ENCODE assay signal across 16 cellular contexts in genomic region chr1:167666416-167666815, GRCh38. TPM values are rescaled to one million over a fixed set of nuclear protein-coding genes. Genes with fewer than 3 reads are reported as not detected.
DNase-seq lines count a peak whose midpoint lies in the region; ATAC-seq, FAIRE-seq and TF ChIP-seq lines count a peak whose summit lies in the region.
"Had no signal": no experiment of that assay in that cellular context is flagged by ENCODE, and none has a peak within 500 bp of the region (broad histone marks: within the 10 kb centered on the region; RNA-seq: fewer than 3 reads in every experiment).

No MANE protein-coding gene starts in this region.

- H3K36me3 Mint-ChIP-seq in stimulated activated naive CD8-positive, alpha-beta T cell treated with anti-CD3 and anti-CD28 coated beads, Interleukin-15, Interleukin-2, amounts not matched to agents 100 ng/mL and 50 ng/mL, for 24 hours (ENCODE audit: low read depth), result peaks cover 37% of the 10 kb centered on the region

- H3K4me1 ChIP-seq in adipocyte (ENCODE audit: control insufficient read depth, insufficient read depth, low read length) (peaks cover 28% of the 10 kb centered on the region), tibial artery (peaks cover 6 to 38% (median 30%) of the 10 kb centered on the region in 4 donors)
- H3K4me1 ChIP-seq: body of pancreas had no signal

- no peak overlapping the region for H3K27ac ChIP-seq in tibial artery
- H3K27ac ChIP-seq: body of pancreas, C4-2B had no signal

- no peak overlapping the region for H3K4me3 Mint-ChIP-seq in stimulated activated naive CD8-positive, alpha-beta T cell treated with anti-CD3 and anti-CD28 coated beads, Interleukin-15, Interleukin-2, amounts not matched to agents 100 ng/mL and 50 ng/mL, for 24 hours
- no peak overlapping the region for H3K4me3 Mint-ChIP-seq in stimulated activated naive CD8-positive, alpha-beta T cell treated with anti-CD3 and anti-CD28 coated beads, Interleukin-15, amount 100 ng/mL, for 72 hours

- H3K27me3 ChIP-seq in adipocyte (replicated peaks; ENCODE audit: control insufficient read depth, insufficient read depth, low read length), result no peaks in the 10 kb centered on the region
- no peaks in the 10 kb centered on the region for H3K27me3 ChIP-seq in tibial artery
- H3K27me3 ChIP-seq: body of pancreas, stomach had no signal

- no peaks in the 10 kb centered on the region for H3K9me3 Mint-ChIP-seq in stimulated activated naive CD8-positive, alpha-beta T cell treated with anti-CD3 and anti-CD28 coated beads, Interleukin-15, Interleukin-2, amounts not matched to agents 100 ng/mL and 50 ng/mL, for 24 hours
- H3K9me3 Mint-ChIP-seq in stimulated activated naive CD8-positive, alpha-beta T cell treated with anti-CD3 and anti-CD28 coated beads, Interleukin-15, amount 100 ng/mL, for 72 hours, result no peaks in the 10 kb centered on the region

- no peaks in the 10 kb centered on the region for H3K9me3 ChIP-seq in adipocyte (ENCODE audit: control insufficient read depth, low read length)
- H3K9me3 ChIP-seq in tibial artery, result no peaks in the 10 kb centered on the region
- H3K9me3 ChIP-seq: body of pancreas, stomach had no signal

- H3K36me3 ChIP-seq in adipocyte (ENCODE audit: control insufficient read depth, insufficient read depth, low read length, severe bottlenecking) (no peaks in the 10 kb centered on the region), tibial artery (no peaks in the 10 kb centered on the region)

- H3K27me3 Mint-ChIP-seq in stimulated activated naive CD8-positive, alpha-beta T cell treated with anti-CD3 and anti-CD28 coated beads, Interleukin-15, Interleukin-2, amounts not matched to agents 100 ng/mL and 50 ng/mL, for 24 hours, result no peaks in the 10 kb centered on the region
- no peaks in the 10 kb centered on the region for H3K27me3 Mint-ChIP-seq in stimulated activated naive CD8-positive, alpha-beta T cell treated with anti-CD3 and anti-CD28 coated beads, Interleukin-15, amount 100 ng/mL, for 72 hours

- H3K9ac ChIP-seq in adipocyte (ENCODE audit: low read length), result no peak overlapping the region

- DNase-seq in stimulated activated naive CD8-positive, alpha-beta T cell treated with anti-CD3 and anti-CD28 coated beads, Interleukin-15, amount 100 ng/mL, for 72 hours, result no peak
- DNase-seq in adipocyte (ENCODE audit: low read depth) (peak; percentile 54), left ventricle myocardium superior (no peak), urothelium cell line (ENCODE audit: low spot score) (peak; percentile 87), COLO668 (lab: John Stamatoyannopoulos, UW; ENCODE audit: unreplicated experiment) (no peak), tibial artery (no peak), DMS53 (lab: John Stamatoyannopoulos, UW) (no peak)
- DNase-seq: body of pancreas, glutamatergic neuron, Kasumi-1, stomach had no signal

- peak overlapping the region; percentile 50 for H3K27ac Mint-ChIP-seq in stimulated activated naive CD8-positive, alpha-beta T cell treated with anti-CD3 and anti-CD28 coated beads, Interleukin-15, Interleukin-2, amounts not matched to agents 100 ng/mL and 50 ng/mL, for 24 hours
- H3K27ac Mint-ChIP-seq in stimulated activated naive CD8-positive, alpha-beta T cell treated with anti-CD3 and anti-CD28 coated beads, Interleukin-15, amount 100 ng/mL, for 72 hours, result no peak overlapping the region

- FAIRE-seq in urothelium cell line (lab: Jason Lieb, UNC), result no peak
- FAIRE-seq: GM18507 had no signal

- TF ChIP-seq CTCF in tibial artery (IDR thresholded peaks at IDR 0.05), result no peak

- no peak overlapping the region for H3K4me3 ChIP-seq in adipocyte (ENCODE audit: low read length)
- H3K4me3 ChIP-seq in tibial artery, result no peak overlapping the region
- H3K4me3 ChIP-seq: body of pancreas, stomach had no signal

- intact Hi-C loops in left ventricle myocardium superior (cut with micrococcal nuclease) (no loop called here), tibial artery (cut with DNase I; ENCODE audit: low total_unique reads) (no loop called here)

- no peak for ATAC-seq in stimulated activated naive CD8-positive, alpha-beta T cell treated with anti-CD3 and anti-CD28 coated beads, Interleukin-15, amount 100 ng/mL, for 72 hours
- peak; percentile 11 for ATAC-seq in left ventricle myocardium superior
- ATAC-seq: body of pancreas, SK-N-SH treated with all-trans-retinoic acid at 6 μM for 48 hours had no signal

- H3K4me1 Mint-ChIP-seq in stimulated activated naive CD8-positive, alpha-beta T cell treated with anti-CD3 and anti-CD28 coated beads, Interleukin-15, Interleukin-2, amounts not matched to agents 100 ng/mL and 50 ng/mL, for 24 hours (ENCODE audit: low read depth), result peaks cover 88% of the 10 kb centered on the region
- peaks cover 81% of the 10 kb centered on the region for H3K4me1 Mint-ChIP-seq in stimulated activated naive CD8-positive, alpha-beta T cell treated with anti-CD3 and anti-CD28 coated beads, Interleukin-15, amount 100 ng/mL, for 72 hours

RNA-seq across cellular contexts. Expression of gene RCSD1, which starts 36.4 kb away (rescaled TPM):
- 45.3 TPM for total RNA-seq in left ventricle myocardium superior
- total RNA-seq: NCI-H460 had no signal

RNA-seq across cellular contexts. Expression of gene MPZL1, which starts 55.4 kb away (rescaled TPM):
- total RNA-seq in left ventricle myocardium superior, result 34.7 TPM

Comparison
In these comparisons a context has a peak if more than half of its experiments do, and no peak if none do; other contexts are left out.
1. DNase-seq: peak in adipocyte (single experiment) and urothelium cell line (single experiment); none in stimulated activated naive CD8-positive, alpha-beta T cell treated with anti-CD3 and anti-CD28 coated beads, Interleukin-15, amount 100 ng/mL, for 72 hours (0 of 2), left ventricle myocardium superior (single experiment), COLO668 (single experiment), tibial artery (0 of 2) and DMS53 (single experiment).